19 cellular contexts compared by ENCODE assay signal in the genomic region with DNA sequence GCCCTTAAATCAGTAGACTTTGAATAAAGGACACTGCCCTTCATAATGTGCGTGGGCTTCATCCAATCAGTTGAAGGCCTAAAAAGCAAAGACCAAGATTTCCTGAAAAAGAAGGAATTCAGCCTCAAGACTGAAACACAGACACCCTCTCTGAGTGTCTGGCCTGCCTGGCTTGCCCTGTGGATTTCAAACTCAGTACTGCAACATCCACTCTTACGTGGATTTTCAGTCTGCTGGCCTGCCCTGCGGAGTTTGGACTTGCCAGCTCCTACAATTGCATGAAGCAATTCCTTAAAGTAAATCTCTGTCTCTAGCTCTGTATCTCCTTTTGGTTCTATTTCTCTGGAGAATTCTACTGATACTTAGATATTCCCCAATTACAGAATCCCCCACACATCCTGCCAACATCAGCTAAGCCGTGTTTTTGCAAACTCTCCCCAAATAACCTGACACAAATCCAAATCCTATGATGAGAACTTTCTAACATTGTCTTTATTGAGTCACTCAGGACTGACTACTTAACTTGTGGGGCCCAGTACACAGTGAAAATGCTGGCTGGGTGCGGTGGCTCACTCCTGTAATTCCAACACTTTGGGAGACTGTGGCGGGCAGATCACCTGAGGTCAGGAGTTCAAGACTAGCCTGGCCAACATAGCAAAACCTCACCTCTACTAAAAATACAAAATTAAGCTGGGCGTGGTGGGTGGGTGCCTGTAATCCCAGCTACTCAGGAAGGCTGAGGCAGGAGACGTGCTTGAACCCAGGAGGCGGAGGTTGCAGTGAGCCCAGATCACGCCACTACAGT. TPM values are rescaled to one million over a fixed set of nuclear protein-coding genes. Genes with fewer than 3 reads are reported as not detected.
DNase-seq lines count a peak whose midpoint lies in the region; ATAC-seq and TF ChIP-seq lines count a peak whose summit lies in the region.
"Had no signal": no experiment of that assay in that cellular context is flagged by ENCODE, and none has a peak within 500 bp of the region (broad histone marks: within the 10 kb centered on the region; RNA-seq: fewer than 3 reads in every experiment).

No MANE protein-coding gene starts in this region.

- peaks cover 35% of the 10 kb centered on the region for H3F3A ChIP-seq in SU-DHL-6 (ENCODE audit: insufficient read depth)

- no peaks in the 10 kb centered on the region for H3K36me3 Mint-ChIP-seq in activated naive CD4-positive, alpha-beta T cell treated with anti-CD3 and anti-CD28 coated beads for 36 hours (ENCODE audit: low read depth)
- H3K36me3 Mint-ChIP-seq: CD8-positive, alpha-beta memory T cell had no signal

- CTCF ChIA-PET in activated naive CD4-positive, alpha-beta T cell treated with anti-CD3 and anti-CD28 coated beads for 36 hours (lab: Charles Lee), result interaction anchor here (1.3 to 1.7 kb wide), 2 partner anchors 8 to 110 kb away, joined by 3 to 6 read pairs; no protein-coding TSS in a partner anchor

- no peaks in the 10 kb centered on the region for H3K9me3 Mint-ChIP-seq in activated naive CD4-positive, alpha-beta T cell treated with anti-CD3 and anti-CD28 coated beads for 36 hours
- H3K9me3 Mint-ChIP-seq: CD8-positive, alpha-beta memory T cell; H9 had no signal

- H3K4me2 ChIP-seq in SU-DHL-6 (ENCODE audit: low read depth, low read length, poor library complexity, severe bottlenecking), result no peak overlapping the region

- DNase-seq in EH (ENCODE audit: low read depth), result peak; percentile 6
- peak; percentile 51 for DNase-seq in fibroblast of the aortic adventitia (ENCODE audit: low read depth)
- peak; percentile 53 for DNase-seq in stromal cell of bone marrow (ENCODE audit: low read depth)
- no peak for DNase-seq in NCI-H226
- no peak for DNase-seq in HK-2 (ENCODE audit: unreplicated experiment)
- no peak for DNase-seq in activated naive CD4-positive, alpha-beta T cell treated with anti-CD3 and anti-CD28 coated beads for 36 hours
- DNase-seq: ACHN; CD8-positive, alpha-beta memory T cell; H9; NCI-H1092; NCI-H2107; NCI-H446; NCI-H748 treated with DMSO at 0.1 percent for 48 hours; PC-3 had no signal

- H3K9me3 ChIP-seq in SU-DHL-6 (ENCODE audit: insufficient read depth, low read length), result no peaks in the 10 kb centered on the region
- H3K9me3 ChIP-seq: BLaER1 had no signal

- ATAC-seq in GM21825 (IDR thresholded peaks at IDR 0.05; ENCODE audit: unreplicated experiment), result no peak
- ATAC-seq: PC-3 had no signal

- H3K27me3 ChIP-seq in SU-DHL-6 (ENCODE audit: low read length), result no peaks in the 10 kb centered on the region
- H3K27me3 ChIP-seq: BLaER1 had no signal

- H3K27ac ChIP-seq in SU-DHL-6 (ENCODE audit: low read depth, low read length), result peak overlapping the region; percentile 16
- H3K27ac ChIP-seq: BLaER1 had no signal

- no peak overlapping the region for H3K27ac Mint-ChIP-seq in activated naive CD4-positive, alpha-beta T cell treated with anti-CD3 and anti-CD28 coated beads for 36 hours
- H3K27ac Mint-ChIP-seq: CD8-positive, alpha-beta memory T cell had no signal

- TF ChIP-seq CTCF in SU-DHL-6 (IDR thresholded peaks at IDR 0.05; ENCODE audit: insufficient read depth, low read length, poor library complexity, severe bottlenecking), result no peak
- TF ChIP-seq CTCF in fibroblast of the aortic adventitia (IDR thresholded peaks at IDR 0.05; ENCODE audit: insufficient read depth, low read length), result no peak

- no peaks in the 10 kb centered on the region for H3K36me3 ChIP-seq in SU-DHL-6 (ENCODE audit: low read length)
- H3K36me3 ChIP-seq: BLaER1 had no signal

- intact Hi-C loops in activated naive CD4-positive, alpha-beta T cell treated with anti-CD3 and anti-CD28 coated beads for 36 hours (cut with micrococcal nuclease), result no loop called here

- no peaks in the 10 kb centered on the region for H3K9me2 ChIP-seq in SU-DHL-6 (replicated peaks; ENCODE audit: insufficient read depth, low read length)

- no peak overlapping the region for H3K4me3 ChIP-seq in SU-DHL-6 (ENCODE audit: insufficient read depth, low read length, poor library complexity, severe bottlenecking)
- H3K4me3 ChIP-seq in fibroblast of the aortic adventitia (ENCODE audit: low read depth, low read length), result no peak overlapping the region
- H3K4me3 ChIP-seq: BLaER1 had no signal

- H3K27me3 Mint-ChIP-seq in activated naive CD4-positive, alpha-beta T cell treated with anti-CD3 and anti-CD28 coated beads for 36 hours (ENCODE audit: low read depth), result no peaks in the 10 kb centered on the region

- no peak overlapping the region for H3K9ac ChIP-seq in SU-DHL-6 (ENCODE audit: low read length)
- H3K9ac ChIP-seq: BLaER1 had no signal

- H3K79me2 ChIP-seq in SU-DHL-6 (ENCODE audit: insufficient read depth, low read length), result no peaks in the 10 kb centered on the region

- no peak overlapping the region for H3K4me3 Mint-ChIP-seq in activated naive CD4-positive, alpha-beta T cell treated with anti-CD3 and anti-CD28 coated beads for 36 hours
- H3K4me3 Mint-ChIP-seq: CD8-positive, alpha-beta memory T cell; H9 had no signal

- H2AFZ ChIP-seq in SU-DHL-6 (ENCODE audit: low read depth, low read length, severe bottlenecking), result no peak overlapping the region

- H3K4me1 Mint-ChIP-seq in activated naive CD4-positive, alpha-beta T cell treated with anti-CD3 and anti-CD28 coated beads for 36 hours (ENCODE audit: low read depth), result no peaks in the 10 kb centered on the region
- H3K4me1 Mint-ChIP-seq: CD8-positive, alpha-beta memory T cell; H9 had no signal

- H4K20me1 ChIP-seq in SU-DHL-6 (ENCODE audit: low read depth, low read length), result no peaks in the 10 kb centered on the region
- H4K20me1 ChIP-seq: BLaER1 had no signal

RNA-seq across cellular contexts. Expression of gene TNFRSF17, which starts 7.2 kb away (rescaled TPM):
- total RNA-seq in fibroblast of the aortic adventitia (ENCODE audit: low replicate concordance), result not detected in 2 replicates
- not detected for total RNA-seq in activated naive CD4-positive, alpha-beta T cell treated with anti-CD3 and anti-CD28 coated beads for 36 hours
- total RNA-seq: CD8-positive, alpha-beta memory T cell; H9; HT1080; PC-3; SK-MEL-5 had no signal

RNA-seq across cellular contexts. Expression of gene NPIPB2, which starts 15.9 kb away (rescaled TPM):
- 0.63 and 1.6 TPM in 2 replicates for total RNA-seq in fibroblast of the aortic adventitia (ENCODE audit: low replicate concordance)
- total RNA-seq in activated naive CD4-positive, alpha-beta T cell treated with anti-CD3 and anti-CD28 coated beads for 36 hours, result 1 to 10 TPM; 8.5 to 8.7 TPM

RNA-seq across cellular contexts. Expression of gene SNX29, which starts 18.7 kb away (rescaled TPM):
- total RNA-seq in fibroblast of the aortic adventitia (ENCODE audit: low replicate concordance), result 19.0 and 29.7 TPM in 2 replicates
- 10 to 100 TPM in 1 of 2 experiments, 1 to 10 TPM in 1; 9.7 to 11.2 TPM for total RNA-seq in activated naive CD4-positive, alpha-beta T cell treated with anti-CD3 and anti-CD28 coated beads for 36 hours

RNA-seq across cellular contexts. Expression of gene GSPT1, which starts 42.0 kb away (rescaled TPM):
- 106 and 126 TPM in 2 replicates for total RNA-seq in fibroblast of the aortic adventitia (ENCODE audit: low replicate concordance)
- total RNA-seq in activated naive CD4-positive, alpha-beta T cell treated with anti-CD3 and anti-CD28 coated beads for 36 hours, result 100 to 1,000 TPM; 165 to 175 TPM

Comparison
In these comparisons a context has a peak if more than half of its experiments do, and no peak if none do; other contexts are left out.
1. DNase-seq: peak in EH (single experiment), fibroblast of the aortic adventitia (single experiment) and stromal cell of bone marrow (single experiment); none in NCI-H226 (single experiment), HK-2 (single experiment) and activated naive CD4-positive, alpha-beta T cell treated with anti-CD3 and anti-CD28 coated beads for 36 hours (single experiment).